ENCODE assay signal across 20 cellular contexts in genomic region chr16:23578096-23578830, GRCh38. TPM values are rescaled to one million over a fixed set of nuclear protein-coding genes. Genes with fewer than 3 reads are reported as not detected.
DNase-seq lines count a peak whose midpoint lies in the region; FAIRE-seq and TF ChIP-seq lines count a peak whose summit lies in the region.
"Had no signal": no experiment of that assay in that cellular context is flagged by ENCODE, and none has a peak within 500 bp of the region (broad histone marks: within the 10 kb centered on the region; RNA-seq: fewer than 3 reads in every experiment).

No MANE protein-coding gene starts in this region.

- FAIRE-seq in RCC 7860 (lab: Jason Lieb, UNC): no peak
- FAIRE-seq: GM12878 had no signal

- peak overlapping the region; percentile 60 for H3K27ac Mint-ChIP-seq in nephron progenitor cell
- H3K27ac Mint-ChIP-seq: activated naive CD4-positive, alpha-beta T cell treated with anti-CD3 and anti-CD28 coated beads, Interleukin-2, amount 50 U/mL, for 24 hours; CD8-positive, alpha-beta T cell; endodermal cell; T-cell had no signal

- no peak overlapping the region for H3K4me3 Mint-ChIP-seq in nephron progenitor cell
- H3K4me3 Mint-ChIP-seq: activated naive CD4-positive, alpha-beta T cell treated with anti-CD3 and anti-CD28 coated beads, Interleukin-2, amount 50 U/mL, for 24 hours; CD8-positive, alpha-beta T cell; endodermal cell; T-cell had no signal

- no peaks in the 10 kb centered on the region for H3K27me3 Mint-ChIP-seq in nephron progenitor cell (ENCODE audit: low read depth, poor library complexity)
- H3K27me3 Mint-ChIP-seq: activated naive CD4-positive, alpha-beta T cell treated with anti-CD3 and anti-CD28 coated beads, Interleukin-2, amount 50 U/mL, for 24 hours; T-cell had no signal

- peaks cover 48% of the 10 kb centered on the region for H3K36me3 Mint-ChIP-seq in nephron progenitor cell (ENCODE audit: low read depth)

- in situ Hi-C loops in GM13976 (cut with MboI; ENCODE audit: low sequenced_read_pairs, unreplicated experiment): no loop called here

- no peaks in the 10 kb centered on the region for H3K4me1 Mint-ChIP-seq in nephron progenitor cell
- H3K4me1 Mint-ChIP-seq: activated naive CD4-positive, alpha-beta T cell treated with anti-CD3 and anti-CD28 coated beads, Interleukin-2, amount 50 U/mL, for 24 hours; T-cell had no signal

- TF ChIP-seq CTCF in nephron progenitor cell (IDR thresholded peaks at IDR 0.05) (no peak), GM13976 (IDR thresholded peaks at IDR 0.05; ENCODE audit: borderline replicate concordance, control extremely low read depth, extremely low read depth, insufficient read depth, missing control alignments) (no peak)

- H3K9me3 Mint-ChIP-seq in nephron progenitor cell: no peaks in the 10 kb centered on the region
- H3K9me3 Mint-ChIP-seq: activated naive CD4-positive, alpha-beta T cell treated with anti-CD3 and anti-CD28 coated beads, Interleukin-2, amount 50 U/mL, for 24 hours; CD8-positive, alpha-beta T cell; endodermal cell; T-cell had no signal

- DNase-seq in DMS53 (lab: John Stamatoyannopoulos, UW) (peak; percentile 19), DMS53 treated with DMSO at 0.1 percent for 48 hours (lab: John Stamatoyannopoulos, UW; ENCODE audit: unreplicated experiment) (no peak), MV-4-11 (lab: John Stamatoyannopoulos, UW) (peak; percentile 7), dermis microvascular lymphatic vessel endothelial cell (ENCODE audit: low read depth in 2 of 2) (peak; percentile 78 to 79), nephron progenitor cell (no peak), activated gamma-delta T cell (lab: John Stamatoyannopoulos, UW) (no peak), GM13976 (ENCODE audit: low spot score) (no peak), RCC 7860 (ENCODE audit: low spot score) (no peak)
- DNase-seq: CD8-positive, alpha-beta T cell; EL; endodermal cell; kidney glomerular epithelial cell; NCI-H1436 treated with DMSO at 0.1 percent for 48 hours; NCI-H446 treated with DMSO at 0.1 percent for 48 hours; PC-3; posterior cingulate gyrus; stimulated activated CD4-positive, alpha-beta T cell treated with anti-CD3 and anti-CD28 coated beads, Interleukin-15, amount 100 ng/mL, for 24 hours; T-cell had no signal

RNA-seq across cellular contexts. Expression of gene NDUFAB1, which starts 17.9 kb away (rescaled TPM):
- 134 and 202 TPM in 2 replicates for total RNA-seq in dermis microvascular lymphatic vessel endothelial cell

RNA-seq across cellular contexts. Expression of gene UBFD1, which starts 20.7 kb away (rescaled TPM):
- 45.1 and 49.1 TPM in 2 replicates for total RNA-seq in dermis microvascular lymphatic vessel endothelial cell

RNA-seq across cellular contexts. Expression of gene EARS2, which starts 21.1 kb away (rescaled TPM):
- total RNA-seq in dermis microvascular lymphatic vessel endothelial cell: 15.4 and 20.6 TPM in 2 replicates

Comparison
In these comparisons a context has a peak if more than half of its experiments do, and no peak if none do; other contexts are left out.
1. DNase-seq: peak in DMS53 (single experiment), MV-4-11 (single experiment) and dermis microvascular lymphatic vessel endothelial cell (2 of 2); none in DMS53 treated with DMSO at 0.1 percent for 48 hours (single experiment), nephron progenitor cell (single experiment), activated gamma-delta T cell (single experiment), GM13976 (single experiment) and RCC 7860 (single experiment).